ENCODE assay signal across 9 cellular contexts in genomic region chr12:53345486-53346195, GRCh38. TPM values are rescaled to one million over a fixed set of nuclear protein-coding genes. Genes with fewer than 3 reads are reported as not detected.
DNase-seq lines count a peak whose midpoint lies in the region; ATAC-seq, FAIRE-seq and TF ChIP-seq lines count a peak whose summit lies in the region.
"Had no signal": no experiment of that assay in that cellular context is flagged by ENCODE, and none has a peak within 500 bp of the region (broad histone marks: within the 10 kb centered on the region; RNA-seq: fewer than 3 reads in every experiment).

No MANE protein-coding gene starts in this region.

- H3K27ac Mint-ChIP-seq in activated T-cell treated with anti-CD3 and anti-CD28 coated beads, Interleukin-2, amount 50 U/mL, for 24 hours = peak overlapping the region; percentile 86

- no peaks in the 10 kb centered on the region for H3K9me3 Mint-ChIP-seq in activated T-cell treated with anti-CD3 and anti-CD28 coated beads, Interleukin-2, amount 50 U/mL, for 24 hours

- TF ChIP-seq CTCF in adrenal gland (IDR thresholded peaks at IDR 0.05) (peak in 1 of 6 experiments; percentile 25), keratinocyte (optimal IDR thresholded peaks at IDR 0.05 in 1 of 3, IDR thresholded peaks at IDR 0.05 in 1 of 3, conservative IDR thresholded peaks at IDR 0.05 in 1 of 3; ENCODE audit: extremely low read depth in 1 of 3, insufficient read depth in 2 of 3, low read length in 3 of 3) (no peak), thyroid gland (IDR thresholded peaks at IDR 0.05) (no peak)

- no peak for DNase-seq in activated T-cell treated with anti-CD3 and anti-CD28 coated beads, Interleukin-2, amount 50 U/mL, for 24 hours
- DNase-seq in activated T-cell treated with anti-CD3 and anti-CD28 coated beads, Interleukin-2, amount 50 U/mL, for 1 hour = no peak
- DNase-seq in adrenal gland = peak in 3 of 7 donors; percentile 21 to 40 (median 29)
- no peak for DNase-seq in keratinocyte (ENCODE audit: low read depth, low spot score)
- peak; percentile 18 to 26 for DNase-seq in thyroid gland
- no peak for DNase-seq in SKM-1 (lab: John Stamatoyannopoulos, UW; ENCODE audit: unreplicated experiment)
- DNase-seq in posterior vena cava (ENCODE audit: low spot score) = no peak

- no peak overlapping the region for H2AFZ ChIP-seq in keratinocyte (ENCODE audit: control insufficient read depth, low read length)

- dilution Hi-C loops in keratinocyte (cut with MboI; ENCODE audit: extremely low pct_ligation_motif_present, low sequenced_read_pairs) = no loop called here

- no peaks in the 10 kb centered on the region for H3K9me1 ChIP-seq in keratinocyte (ENCODE audit: control insufficient read depth, extremely low read depth, insufficient read depth, low read length)

- intact Hi-C loops in adrenal gland (cut with DNase I) = loop anchor here in 1 of 2 donors (10.0 kb wide), 1 partner anchor 169 kb away; no protein-coding TSS in a partner anchor
- intact Hi-C loops in thyroid gland (cut with DNase I) = no loop called here
- intact Hi-C loops in posterior vena cava (cut with DNase I) = loop anchor here (10.0 kb wide), 1 partner anchor 159 kb away; the partner anchor contains the start of genes NPFF (in 2 of the 2) and TARBP2 (in 2 of the 2)

- peaks cover 15% of the 10 kb centered on the region for H3K4me1 Mint-ChIP-seq in activated T-cell treated with anti-CD3 and anti-CD28 coated beads, Interleukin-2, amount 50 U/mL, for 24 hours (ENCODE audit: low read depth)

- WGBS in adrenal gland, 4 donors = 19 to 36% (median 22%) methylated on average over 8 to 10 of the region's 10 CpGs
- WGBS in thyroid gland, 2 donors = 47 to 50% methylated on average over 9 to 10 of the region's 10 CpGs

- H3K9ac ChIP-seq in keratinocyte (ENCODE audit: control insufficient read depth, extremely low read depth, insufficient read depth, low read length) = no peak overlapping the region

- H3K27me3 ChIP-seq in adrenal gland (no peaks in the 10 kb centered on the region), keratinocyte (ENCODE audit: control insufficient read depth, extremely low read depth, insufficient read depth, low read length) (peaks cover 3% of the 10 kb centered on the region), thyroid gland (no peaks in the 10 kb centered on the region)
- H3K27me3 ChIP-seq: cardiac muscle cell had no signal

- peak overlapping the region; percentile 87 for H3K4me3 Mint-ChIP-seq in activated T-cell treated with anti-CD3 and anti-CD28 coated beads, Interleukin-2, amount 50 U/mL, for 24 hours

- no peaks in the 10 kb centered on the region for H3K36me3 ChIP-seq in adrenal gland (replicated peaks in 1 of 2)
- no peaks in the 10 kb centered on the region for H3K36me3 ChIP-seq in keratinocyte (ENCODE audit: control insufficient read depth in 2 of 2, extremely low read depth in 1 of 2, insufficient read depth in 2 of 2, low read length in 2 of 2)
- no peaks in the 10 kb centered on the region for H3K36me3 ChIP-seq in thyroid gland
- H3K36me3 ChIP-seq: cardiac muscle cell had no signal

- H3K4me1 ChIP-seq in adrenal gland (replicated peaks in 1 of 2) = peaks cover 0 to 12% of the 10 kb centered on the region in 2 donors
- H3K4me1 ChIP-seq in keratinocyte (ENCODE audit: control insufficient read depth, extremely low read depth, insufficient read depth, low read length) = peaks cover 4% of the 10 kb centered on the region
- H3K4me1 ChIP-seq in thyroid gland = peaks cover 3 to 18% of the 10 kb centered on the region in 2 donors

- H3K36me3 Mint-ChIP-seq in activated T-cell treated with anti-CD3 and anti-CD28 coated beads, Interleukin-2, amount 50 U/mL, for 24 hours (ENCODE audit: low read depth) = no peaks in the 10 kb centered on the region

- peak overlapping the region; percentile 96 for H3K4me2 ChIP-seq in keratinocyte (ENCODE audit: control insufficient read depth, extremely low read depth, insufficient read depth, low read depth, low read length)

- peak overlapping the region; percentile 11 to 90 (median 71) for H3K27ac ChIP-seq in adrenal gland
- H3K27ac ChIP-seq in keratinocyte (ENCODE audit: control insufficient read depth, insufficient read depth, low read length) = no peak overlapping the region
- peak overlapping the region; percentile 16 to 85 (median 69) for H3K27ac ChIP-seq in thyroid gland

- H3K4me3 ChIP-seq in adrenal gland = peak overlapping the region in 1 of 4 donors; percentile 81
- peak overlapping the region in 1 of 3 experiments; percentile 85 for H3K4me3 ChIP-seq in keratinocyte (ENCODE audit: control insufficient read depth in 2 of 3, extremely low read depth in 1 of 3, insufficient read depth in 2 of 3, low read depth in 1 of 3, low read length in 3 of 3)
- peak overlapping the region in 1 of 3 donors; percentile 56 for H3K4me3 ChIP-seq in thyroid gland (replicated peaks in 1 of 3)

- TF ChIP-seq POLR2A in adrenal gland (IDR thresholded peaks at IDR 0.05) = no peak
- TF ChIP-seq POLR2A in thyroid gland (IDR thresholded peaks at IDR 0.05) = no peak

- H3K27me3 Mint-ChIP-seq in activated T-cell treated with anti-CD3 and anti-CD28 coated beads, Interleukin-2, amount 50 U/mL, for 24 hours = no peaks in the 10 kb centered on the region

- FAIRE-seq in keratinocyte (lab: Jason Lieb, UNC) = no peak

- no peaks in the 10 kb centered on the region for H4K20me1 ChIP-seq in keratinocyte (ENCODE audit: control insufficient read depth, extremely low read depth, insufficient read depth, low read length)

- H3K79me2 ChIP-seq in keratinocyte (ENCODE audit: control insufficient read depth, insufficient read depth, low read length) = no peaks in the 10 kb centered on the region

- ATAC-seq in GM21360 (IDR thresholded peaks at IDR 0.05; ENCODE audit: unreplicated experiment) = no peak

- H3K9me3 ChIP-seq in adrenal gland (replicated peaks in 1 of 3) (no peaks in the 10 kb centered on the region), keratinocyte (ENCODE audit: control insufficient read depth, low read depth, low read length) (no peaks in the 10 kb centered on the region), thyroid gland (no peaks in the 10 kb centered on the region)

RNA-seq across cellular contexts. Expression of gene SP7, which starts 9.5 kb away (rescaled TPM):
- not detected for total RNA-seq in adrenal gland
- polyA plus RNA-seq in adrenal gland = under 1 TPM in 1 of 3 donors, not detected in 2; 0.03 TPM
- polyA plus RNA-seq in keratinocyte = not detected in 3 replicates
- polyA plus RNA-seq in keratinocyte (2011; ENCODE audit: low read depth) = not detected
- polyA plus RNA-seq in keratinocyte (2011; cell fraction: cytosol; rRNA removed) = not detected in 2 replicates
- polyA plus RNA-seq in keratinocyte (2011; cell fraction: nucleus; rRNA removed) = not detected in 2 replicates
- polyA plus RNA-seq in keratinocyte (2012; ENCODE audit: low replicate concordance) = not detected in 2 replicates
- polyA minus RNA-seq in keratinocyte = not detected in 3 replicates
- not detected for polyA minus RNA-seq in keratinocyte (2011; cell fraction: cytosol; rRNA and poly(A)+ RNA removed)
- polyA minus RNA-seq in keratinocyte (2011; cell fraction: nucleus; rRNA and poly(A)+ RNA removed) = not detected in 2 replicates
- total RNA-seq in thyroid gland = not detected
- not detected for total RNA-seq in posterior vena cava

RNA-seq across cellular contexts. Expression of gene AAAS, which starts 24.2 kb away (rescaled TPM):
- total RNA-seq in adrenal gland (100 to 1,000 TPM in 2 of 8 donors, 10 to 100 TPM in 6; 50.1 to 108 (median 82.4) TPM), thyroid gland (10 to 100 TPM; 45.6 to 67.6 (median 47.2) TPM), posterior vena cava (10 to 100 TPM; 29.5 to 35.3 TPM)
- polyA plus RNA-seq in adrenal gland (100 to 1,000 TPM in 2 of 3 donors, 10 to 100 TPM in 1; 59.2 to 210 (median 172) TPM), keratinocyte (42.1 to 58.3 TPM (median 42.3 TPM) in 3 replicates)
- 5.4 TPM for polyA plus RNA-seq in keratinocyte (2011; ENCODE audit: low read depth)
- 25.7 and 29.1 TPM in 2 replicates for polyA plus RNA-seq in keratinocyte (2011; cell fraction: cytosol; rRNA removed)
- 106 and 125 TPM in 2 replicates for polyA plus RNA-seq in keratinocyte (2011; cell fraction: nucleus; rRNA removed)
- 28.7 and 45.0 TPM in 2 replicates for polyA plus RNA-seq in keratinocyte (2012; ENCODE audit: low replicate concordance)
- 53.9 to 90.1 TPM (median 74.2 TPM) in 3 replicates for polyA minus RNA-seq in keratinocyte
- polyA minus RNA-seq in keratinocyte (2011; cell fraction: cytosol; rRNA and poly(A)+ RNA removed) = 41.2 TPM
- 26.0 and 32.9 TPM in 2 replicates for polyA minus RNA-seq in keratinocyte (2011; cell fraction: nucleus; rRNA and poly(A)+ RNA removed)

RNA-seq across cellular contexts. Expression of gene SP1, which starts 34.3 kb away (rescaled TPM):
- total RNA-seq in adrenal gland = 10 to 100 TPM; 34.9 to 90.0 (median 61.7) TPM
- 10 to 100 TPM; 16.3 to 48.8 (median 18.3) TPM for polyA plus RNA-seq in adrenal gland
- polyA plus RNA-seq in keratinocyte = 30.7 to 34.5 TPM (median 31.2 TPM) in 3 replicates
- polyA plus RNA-seq in keratinocyte (2011; ENCODE audit: low read depth) = 9.3 TPM
- 14.5 and 20.1 TPM in 2 replicates for polyA plus RNA-seq in keratinocyte (2011; cell fraction: cytosol; rRNA removed)
- 38.4 and 41.8 TPM in 2 replicates for polyA plus RNA-seq in keratinocyte (2011; cell fraction: nucleus; rRNA removed)
- polyA plus RNA-seq in keratinocyte (2012; ENCODE audit: low replicate concordance) = 16.6 and 21.3 TPM in 2 replicates
- 68.7 to 128 TPM (median 106 TPM) in 3 replicates for polyA minus RNA-seq in keratinocyte
- 29.0 TPM for polyA minus RNA-seq in keratinocyte (2011; cell fraction: cytosol; rRNA and poly(A)+ RNA removed)
- polyA minus RNA-seq in keratinocyte (2011; cell fraction: nucleus; rRNA and poly(A)+ RNA removed) = 32.4 and 49.2 TPM in 2 replicates
- 10 to 100 TPM; 55.9 to 73.1 (median 67.7) TPM for total RNA-seq in thyroid gland
- total RNA-seq in posterior vena cava = 10 to 100 TPM; 55.1 to 59.9 TPM

RNA-seq across cellular contexts. Expression of gene MYG1, which starts 46.1 kb away (rescaled TPM):
- total RNA-seq in adrenal gland (10 to 100 TPM; 56.8 to 94.9 (median 69.6) TPM), thyroid gland (10 to 100 TPM; 36.7 to 63.8 (median 51.6) TPM), posterior vena cava (10 to 100 TPM; 35.6 to 37.8 TPM)
- polyA plus RNA-seq in adrenal gland (100 to 1,000 TPM in 2 of 3 donors, 10 to 100 TPM in 1; 45.9 to 240 (median 220) TPM), keratinocyte (24.2 to 31.9 TPM (median 27.2 TPM) in 3 replicates)
- 10.4 TPM for polyA plus RNA-seq in keratinocyte (2011; ENCODE audit: low read depth)
- polyA plus RNA-seq in keratinocyte (2011; cell fraction: cytosol; rRNA removed) = 17.9 and 28.8 TPM in 2 replicates
- polyA plus RNA-seq in keratinocyte (2011; cell fraction: nucleus; rRNA removed) = 19.1 and 21.5 TPM in 2 replicates
- 33.5 and 42.7 TPM in 2 replicates for polyA plus RNA-seq in keratinocyte (2012; ENCODE audit: low replicate concordance)
- 22.6 to 29.3 TPM (median 26.2 TPM) in 3 replicates for polyA minus RNA-seq in keratinocyte
- polyA minus RNA-seq in keratinocyte (2011; cell fraction: cytosol; rRNA and poly(A)+ RNA removed) = 46.0 TPM
- polyA minus RNA-seq in keratinocyte (2011; cell fraction: nucleus; rRNA and poly(A)+ RNA removed) = 6.4 and 6.6 TPM in 2 replicates

RNA-seq across cellular contexts. Expression of gene PFDN5, which starts 50.3 kb away (rescaled TPM):
- total RNA-seq in adrenal gland = 100 to 1,000 TPM; 501 to 966 (median 676) TPM
- polyA plus RNA-seq in adrenal gland = 1,000 to 10,000 TPM in 2 of 3 donors, 100 to 1,000 TPM in 1; 840 to 2,052 (median 2,012) TPM
- 546 to 674 TPM (median 659 TPM) in 3 replicates for polyA plus RNA-seq in keratinocyte
- 1,063 TPM for polyA plus RNA-seq in keratinocyte (2011; ENCODE audit: low read depth)
- polyA plus RNA-seq in keratinocyte (2011; cell fraction: cytosol; rRNA removed) = 648 and 832 TPM in 2 replicates
- polyA plus RNA-seq in keratinocyte (2011; cell fraction: nucleus; rRNA removed) = 474 and 508 TPM in 2 replicates
- polyA plus RNA-seq in keratinocyte (2012; ENCODE audit: low replicate concordance) = 440 and 574 TPM in 2 replicates
- polyA minus RNA-seq in keratinocyte = 84.4 to 171 TPM (median 143 TPM) in 3 replicates
- 74.6 TPM for polyA minus RNA-seq in keratinocyte (2011; cell fraction: cytosol; rRNA and poly(A)+ RNA removed)
- polyA minus RNA-seq in keratinocyte (2011; cell fraction: nucleus; rRNA and poly(A)+ RNA removed) = 34.1 and 57.4 TPM in 2 replicates
- 1,000 to 10,000 TPM in 1 of 4 donors, 100 to 1,000 TPM in 3; 656 to 1,200 (median 763) TPM for total RNA-seq in thyroid gland
- 100 to 1,000 TPM; 473 to 486 TPM for total RNA-seq in posterior vena cava

Comparison
In these comparisons a context has a peak if more than half of its experiments do, and no peak if none do; other contexts are left out.
1. DNase-seq: peak in thyroid gland (2 of 2); none in activated T-cell treated with anti-CD3 and anti-CD28 coated beads, Interleukin-2, amount 50 U/mL, for 24 hours (single experiment), activated T-cell treated with anti-CD3 and anti-CD28 coated beads, Interleukin-2, amount 50 U/mL, for 1 hour (single experiment), keratinocyte (single experiment), SKM-1 (single experiment) and posterior vena cava (single experiment).